In the genomic region with DNA sequence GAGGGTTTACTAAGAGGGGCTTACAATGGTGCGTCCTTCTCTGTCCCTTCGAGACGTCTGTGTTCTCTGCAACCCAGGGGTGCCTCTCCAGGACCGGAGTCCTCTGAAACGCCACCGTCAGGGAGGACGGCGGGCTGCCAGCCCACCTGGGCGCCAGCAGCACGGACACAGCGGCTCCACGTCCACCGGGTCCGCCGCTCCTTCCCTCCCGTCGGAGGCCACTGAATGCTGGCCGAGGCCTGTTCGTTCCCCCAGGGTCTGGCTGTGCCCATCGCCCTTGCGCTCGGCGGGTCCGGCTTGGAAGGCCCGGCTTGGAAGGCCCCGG, we compare ENCODE assay signal across 8 cellular contexts. TPM values are rescaled to one million over a fixed set of nuclear protein-coding genes. Genes with fewer than 3 reads are reported as not detected.
DNase-seq lines count a peak whose midpoint lies in the region; ATAC-seq and TF ChIP-seq lines count a peak whose summit lies in the region.

No MANE protein-coding gene starts in this region.

- peaks cover 40 to 48% of the 10 kb centered on the region in 2 donors for H3K4me1 Mint-ChIP-seq in effector memory CD8-positive, alpha-beta T cell (ENCODE audit: low read depth in 2 of 2)
- H3K4me1 Mint-ChIP-seq in osteocyte (ENCODE audit: unreplicated experiment): peaks cover 22% of the 10 kb centered on the region

- H3K27me3 Mint-ChIP-seq in effector memory CD8-positive, alpha-beta T cell: no peaks in the 10 kb centered on the region
- no peaks in the 10 kb centered on the region for H3K27me3 Mint-ChIP-seq in osteocyte (ENCODE audit: unreplicated experiment)

- H3K4me3 Mint-ChIP-seq in effector memory CD8-positive, alpha-beta T cell: peak overlapping the region; percentile 79 to 85
- peak overlapping the region; percentile 71 for H3K4me3 Mint-ChIP-seq in osteocyte (ENCODE audit: unreplicated experiment)

- peaks cover 37% of the 10 kb centered on the region for H3K36me3 Mint-ChIP-seq in effector memory CD8-positive, alpha-beta T cell (ENCODE audit: insufficient read depth)
- H3K36me3 Mint-ChIP-seq in osteocyte (ENCODE audit: unreplicated experiment): peaks cover 3% of the 10 kb centered on the region

- H3K27ac Mint-ChIP-seq in effector memory CD8-positive, alpha-beta T cell: peak overlapping the region; percentile 45 to 75
- no peak overlapping the region for H3K27ac Mint-ChIP-seq in osteocyte (ENCODE audit: unreplicated experiment)

- H3K4me3 ChIP-seq in GM08714 (ENCODE audit: low read length): peak overlapping the region; percentile 89
- peak overlapping the region; percentile 85 for H3K4me3 ChIP-seq in Jurkat, Clone E6-1 (ENCODE audit: low read length)

- no peaks in the 10 kb centered on the region for H3K9me3 Mint-ChIP-seq in effector memory CD8-positive, alpha-beta T cell
- H3K9me3 Mint-ChIP-seq in osteocyte (ENCODE audit: unreplicated experiment): no peaks in the 10 kb centered on the region

- DNase-seq in Jurkat, Clone E6-1 (ENCODE audit: low read depth, low spot score): no peak
- no peak for DNase-seq in effector memory CD8-positive, alpha-beta T cell
- no peak for DNase-seq in osteocyte (ENCODE audit: extremely low spot score, unreplicated experiment)
- no peak for DNase-seq in activated CD4-positive, CD25-positive, alpha-beta regulatory T cell (lab: John Stamatoyannopoulos, UW)
- no peak for DNase-seq in DMS53 treated with DMSO at 0.1 percent for 48 hours (lab: John Stamatoyannopoulos, UW; ENCODE audit: unreplicated experiment)
- no peak for DNase-seq in GM03348 (ENCODE audit: low spot score)

- no peak for TF ChIP-seq CTCF in osteocyte (IDR thresholded peaks at IDR 0.05)

- ATAC-seq in effector memory CD8-positive, alpha-beta T cell (replicated peaks): no peak
- ATAC-seq in HG03196 (IDR thresholded peaks at IDR 0.05; ENCODE audit: unreplicated experiment): no peak

RNA-seq across cellular contexts. Expression of gene TEPSIN, which starts 0.4 kb away (rescaled TPM):
- 20.3 TPM for polyA plus RNA-seq in Jurkat, Clone E6-1 (2012; ENCODE audit: insufficient read depth, insufficient read length)
- total RNA-seq in osteocyte: 39.2 and 42.3 TPM in 2 replicates

RNA-seq across cellular contexts. Expression of gene NDUFAF8, which starts 0.7 kb away (rescaled TPM):
- 142 TPM for polyA plus RNA-seq in Jurkat, Clone E6-1 (2012; ENCODE audit: insufficient read depth, insufficient read length)
- 38.9 and 42.4 TPM in 2 replicates for total RNA-seq in osteocyte

RNA-seq across cellular contexts. Expression of gene CEP131, which starts 15.7 kb away (rescaled TPM):
- 23.3 TPM for polyA plus RNA-seq in Jurkat, Clone E6-1 (2012; ENCODE audit: insufficient read depth, insufficient read length)
- total RNA-seq in osteocyte: 12.2 and 13.8 TPM in 2 replicates

RNA-seq across cellular contexts. Expression of gene SLC38A10, which starts 56.7 kb away (rescaled TPM):
- 33.4 TPM for polyA plus RNA-seq in Jurkat, Clone E6-1 (2012; ENCODE audit: insufficient read depth, insufficient read length)
- total RNA-seq in osteocyte: 120 TPM in 2 replicates
